Comparison of ENCODE assay signal across 12 cellular contexts in genomic region chr2:197615033-197615652, GRCh38.
DNase-seq lines count a peak whose midpoint lies in the region; ATAC-seq and TF ChIP-seq lines count a peak whose summit lies in the region.
"Had no signal": no experiment of that assay in that cellular context is flagged by ENCODE, and none has a peak within 500 bp of the region (broad histone marks: within the 10 kb centered on the region; RNA-seq: fewer than 3 reads in every experiment).

No MANE protein-coding gene starts in this region.

- DNase-seq in activated CD8-positive, alpha-beta T cell treated with anti-CD3 and anti-CD28 coated beads for 36 hours: no peak
- no peak for DNase-seq in activated CD8-positive, alpha-beta T cell treated with anti-CD3 and anti-CD28 coated beads, Interleukin-2, amount 10 ng/mL, durations not matched to agents 7 days and 5 days
- DNase-seq in NCI-H345 treated with DMSO at 0.1 percent for 48 hours (lab: John Stamatoyannopoulos, UW; ENCODE audit: unreplicated experiment): peak; percentile 6
- DNase-seq in epithelial cell of proximal tubule (ENCODE audit: low read depth): no peak
- DNase-seq in ureter (ENCODE audit: low spot score): peak; percentile 57
- DNase-seq in mesothelial cell of epicardium (ENCODE audit: low spot score in 2 of 2, unreplicated experiment in 2 of 2): no peak
- no peak for DNase-seq in pons (ENCODE audit: low spot score)
- DNase-seq in NCI-H2227 treated with DMSO at 0.1 percent for 48 hours (lab: John Stamatoyannopoulos, UW): no peak
- DNase-seq: Kasumi-1; SJCRH30; stimulated activated CD4-positive, alpha-beta T cell treated with anti-CD3 and anti-CD28 coated beads, Interleukin-1b, Interleukin-23, amount 100 ng/mL, for 48 hours had no signal

- no peak overlapping the region for H3K27ac Mint-ChIP-seq in activated CD8-positive, alpha-beta T cell treated with anti-CD3 and anti-CD28 coated beads for 36 hours
- H3K27ac Mint-ChIP-seq in activated CD8-positive, alpha-beta T cell treated with anti-CD3 and anti-CD28 coated beads, Interleukin-2, amount 10 ng/mL, durations not matched to agents 7 days and 5 days: no peak overlapping the region
- H3K27ac Mint-ChIP-seq in mesothelial cell of epicardium: no peak overlapping the region

- no peak overlapping the region for H3K4me3 Mint-ChIP-seq in activated CD8-positive, alpha-beta T cell treated with anti-CD3 and anti-CD28 coated beads for 36 hours
- no peak overlapping the region for H3K4me3 Mint-ChIP-seq in activated CD8-positive, alpha-beta T cell treated with anti-CD3 and anti-CD28 coated beads, Interleukin-2, amount 10 ng/mL, durations not matched to agents 7 days and 5 days
- H3K4me3 Mint-ChIP-seq in mesothelial cell of epicardium: no peak overlapping the region
- H3K4me3 Mint-ChIP-seq: nephron had no signal

- no peaks in the 10 kb centered on the region for H3K36me3 Mint-ChIP-seq in activated CD8-positive, alpha-beta T cell treated with anti-CD3 and anti-CD28 coated beads for 36 hours (ENCODE audit: low read depth)
- H3K36me3 Mint-ChIP-seq in activated CD8-positive, alpha-beta T cell treated with anti-CD3 and anti-CD28 coated beads, Interleukin-2, amount 10 ng/mL, durations not matched to agents 7 days and 5 days (ENCODE audit: low read depth): no peaks in the 10 kb centered on the region
- H3K36me3 Mint-ChIP-seq in mesothelial cell of epicardium: peaks cover 5% of the 10 kb centered on the region

- peaks cover 4% of the 10 kb centered on the region for H3K27me3 Mint-ChIP-seq in activated CD8-positive, alpha-beta T cell treated with anti-CD3 and anti-CD28 coated beads for 36 hours
- H3K27me3 Mint-ChIP-seq in activated CD8-positive, alpha-beta T cell treated with anti-CD3 and anti-CD28 coated beads, Interleukin-2, amount 10 ng/mL, durations not matched to agents 7 days and 5 days (ENCODE audit: low read depth): peaks cover 4% of the 10 kb centered on the region
- H3K27me3 Mint-ChIP-seq in mesothelial cell of epicardium (ENCODE audit: low read depth): peaks cover 4% of the 10 kb centered on the region

- TF ChIP-seq CTCF in activated CD8-positive, alpha-beta T cell treated with anti-CD3 and anti-CD28 coated beads for 36 hours (IDR thresholded peaks at IDR 0.05): no peak
- TF ChIP-seq CTCF in epithelial cell of proximal tubule (conservative IDR thresholded peaks at IDR 0.05; ENCODE audit: low read depth, low read length): peak; percentile 45
- TF ChIP-seq CTCF in mesothelial cell of epicardium (IDR thresholded peaks at IDR 0.05; ENCODE audit: unreplicated experiment): no peak

- peak; percentile 56 for ATAC-seq in activated CD8-positive, alpha-beta T cell treated with anti-CD3 and anti-CD28 coated beads for 36 hours
- ATAC-seq in activated CD8-positive, alpha-beta T cell treated with anti-CD3 and anti-CD28 coated beads, Interleukin-2, amount 10 ng/mL, durations not matched to agents 7 days and 5 days: no peak

- POLR2A ChIA-PET in activated CD8-positive, alpha-beta T cell treated with anti-CD3 and anti-CD28 coated beads for 36 hours (lab: Charles Lee): no interaction called here
- POLR2A ChIA-PET in activated CD8-positive, alpha-beta T cell treated with anti-CD3 and anti-CD28 coated beads, Interleukin-2, amount 10 ng/mL, durations not matched to agents 7 days and 5 days (lab: Charles Lee): no interaction called here

- CTCF ChIA-PET in activated CD8-positive, alpha-beta T cell treated with anti-CD3 and anti-CD28 coated beads for 36 hours (lab: Charles Lee): no interaction called here
- CTCF ChIA-PET in activated CD8-positive, alpha-beta T cell treated with anti-CD3 and anti-CD28 coated beads, Interleukin-2, amount 10 ng/mL, durations not matched to agents 7 days and 5 days (lab: Charles Lee): interaction anchor here (0.9 kb wide), 1 partner anchor 38 kb away, joined by 4 read pairs; no protein-coding TSS in a partner anchor

- intact Hi-C loops in activated CD8-positive, alpha-beta T cell treated with anti-CD3 and anti-CD28 coated beads for 36 hours (cut with micrococcal nuclease): no loop called here

- no peaks in the 10 kb centered on the region for H3K9me3 Mint-ChIP-seq in activated CD8-positive, alpha-beta T cell treated with anti-CD3 and anti-CD28 coated beads for 36 hours
- no peaks in the 10 kb centered on the region for H3K9me3 Mint-ChIP-seq in activated CD8-positive, alpha-beta T cell treated with anti-CD3 and anti-CD28 coated beads, Interleukin-2, amount 10 ng/mL, durations not matched to agents 7 days and 5 days (ENCODE audit: insufficient read depth)
- H3K9me3 Mint-ChIP-seq in mesothelial cell of epicardium: peaks cover 2% of the 10 kb centered on the region

- H3K4me1 Mint-ChIP-seq in activated CD8-positive, alpha-beta T cell treated with anti-CD3 and anti-CD28 coated beads for 36 hours (ENCODE audit: low read depth): peaks cover 7% of the 10 kb centered on the region
- peaks cover 6% of the 10 kb centered on the region for H3K4me1 Mint-ChIP-seq in activated CD8-positive, alpha-beta T cell treated with anti-CD3 and anti-CD28 coated beads, Interleukin-2, amount 10 ng/mL, durations not matched to agents 7 days and 5 days (ENCODE audit: low read depth)
- peaks cover 3% of the 10 kb centered on the region for H3K4me1 Mint-ChIP-seq in mesothelial cell of epicardium
- H3K4me1 Mint-ChIP-seq: nephron had no signal

- H3K4me3 ChIP-seq in epithelial cell of proximal tubule (ENCODE audit: low read depth, low read length): no peak overlapping the region
- H3K4me3 ChIP-seq: SJCRH30 had no signal

Comparison
In these comparisons a context has a peak if more than half of its experiments do, and no peak if none do; other contexts are left out.
1. DNase-seq: peak in NCI-H345 treated with DMSO at 0.1 percent for 48 hours (single experiment) and ureter (single experiment); none in activated CD8-positive, alpha-beta T cell treated with anti-CD3 and anti-CD28 coated beads for 36 hours (single experiment), activated CD8-positive, alpha-beta T cell treated with anti-CD3 and anti-CD28 coated beads, Interleukin-2, amount 10 ng/mL, durations not matched to agents 7 days and 5 days (single experiment), epithelial cell of proximal tubule (single experiment), mesothelial cell of epicardium (0 of 2), pons (single experiment) and NCI-H2227 treated with DMSO at 0.1 percent for 48 hours (single experiment).